ENCODE assay signal across 24 cellular contexts in the genomic region with DNA sequence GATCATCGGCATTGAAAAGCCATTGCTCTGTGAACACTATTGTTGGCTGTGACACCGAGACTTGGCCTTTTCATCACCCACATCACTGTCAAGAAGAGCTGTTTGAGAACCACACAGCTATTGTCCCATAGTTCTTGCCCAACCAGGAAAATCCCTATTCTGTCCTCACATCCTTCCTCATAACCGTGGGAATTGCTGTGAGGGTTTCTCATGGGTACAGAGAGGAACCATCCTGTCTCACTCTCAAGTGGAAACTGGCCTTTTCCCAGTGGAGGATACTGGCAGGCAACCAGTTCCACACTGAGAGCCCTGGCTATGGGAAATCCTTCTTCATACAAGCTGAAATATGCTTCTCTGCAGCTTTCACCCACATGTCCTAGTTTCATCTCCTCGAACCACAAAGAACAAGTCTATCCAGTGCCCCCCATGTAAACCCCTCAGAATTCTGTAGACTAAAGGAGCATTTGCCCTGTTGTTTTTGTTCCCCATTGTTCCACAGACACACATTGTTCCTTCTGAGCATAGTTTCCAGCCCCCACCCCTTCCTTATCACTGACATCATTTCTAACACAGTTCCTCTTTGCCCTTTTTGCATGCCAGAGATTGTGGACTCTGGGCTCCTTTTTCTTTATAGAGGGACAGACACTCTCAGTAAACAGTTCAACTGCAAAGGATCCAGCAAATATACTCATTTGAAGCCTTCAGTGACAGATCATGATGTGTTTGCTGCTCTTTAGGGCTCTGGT. TPM values are rescaled to one million over a fixed set of nuclear protein-coding genes. Genes with fewer than 3 reads are reported as not detected.
A peak's percentile ranks its signal among the peaks of the same experiment; 100 is the strongest.
DNase-seq lines count a peak whose midpoint lies in the region; ATAC-seq and TF ChIP-seq lines count a peak whose summit lies in the region.
"Had no signal": no experiment of that assay in that cellular context is flagged by ENCODE, and none has a peak within 500 bp of the region (broad histone marks: within the 10 kb centered on the region; RNA-seq: fewer than 3 reads in every experiment).

No MANE protein-coding gene starts in this region.

- WGBS in mammary epithelial cell (ENCODE audit: low coverage, missing lambda C conversion rate): 22% methylated on average over 4 of the region's 4 CpGs

- no peaks in the 10 kb centered on the region for H3K36me3 Mint-ChIP-seq in natural killer cell
- H3K36me3 Mint-ChIP-seq: activated CD4-positive, alpha-beta memory T cell treated with anti-CD3 and anti-CD28 coated beads for 36 hours had no signal

- H3K4me3 ChIP-seq in mammary epithelial cell (replicated peaks in 1 of 3; ENCODE audit: insufficient read depth in 1 of 3, low read depth in 2 of 3, low read length in 3 of 3) (no peak overlapping the region), left ventricle myocardium inferior (no peak overlapping the region), parathyroid adenoma (ENCODE audit: low read depth, low read length) (no peak overlapping the region), MG63 (no peak overlapping the region)
- H3K4me3 ChIP-seq: GM23338, sigmoid colon, SK-N-MC, tibial artery had no signal

- H3K27ac ChIP-seq in mammary epithelial cell (ENCODE audit: insufficient read depth, low read depth, low read length): no peak overlapping the region
- H3K27ac ChIP-seq in left ventricle myocardium inferior (replicated peaks): peak overlapping the region; percentile 84
- peak overlapping the region; percentile 33 for H3K27ac ChIP-seq in parathyroid adenoma
- H3K27ac ChIP-seq: SK-N-MC, tibial artery had no signal

- H3K27ac Mint-ChIP-seq in natural killer cell: no peak overlapping the region
- H3K27ac Mint-ChIP-seq: activated CD4-positive, alpha-beta memory T cell treated with anti-CD3 and anti-CD28 coated beads for 36 hours; CD4-positive, alpha-beta T cell; GM23338; nephron had no signal

- peaks cover 0 to 8% of the 10 kb centered on the region in 2 donors for H3K27me3 Mint-ChIP-seq in natural killer cell (ENCODE audit: low read depth in 2 of 2)
- H3K27me3 Mint-ChIP-seq: activated CD4-positive, alpha-beta memory T cell treated with anti-CD3 and anti-CD28 coated beads for 36 hours had no signal

- H3K4me1 ChIP-seq in mammary epithelial cell (ENCODE audit: insufficient read depth, low read length) (no peaks in the 10 kb centered on the region), left ventricle myocardium inferior (peaks cover 17% of the 10 kb centered on the region), parathyroid adenoma (no peaks in the 10 kb centered on the region)
- H3K4me1 ChIP-seq: tibial artery had no signal

- dilution Hi-C loops in mammary epithelial cell (cut with HindIII; ENCODE audit: low sequenced_read_pairs): no loop called here

- no peak for ATAC-seq in HG03196 (IDR thresholded peaks at IDR 0.05; ENCODE audit: unreplicated experiment)
- no peak for ATAC-seq in natural killer cell
- ATAC-seq: GM23338, PC-3 had no signal

- H3K9me3 Mint-ChIP-seq in natural killer cell: peaks cover 0 to 3% of the 10 kb centered on the region in 2 donors
- H3K9me3 Mint-ChIP-seq: activated CD4-positive, alpha-beta memory T cell treated with anti-CD3 and anti-CD28 coated beads for 36 hours; GM23338; nephron had no signal

- in situ Hi-C loops in mammary epithelial cell (cut with MboI; ENCODE audit: low sequenced_read_pairs in 2 of 2): no loop called here

- BruUV-seq in mammary epithelial cell (replicated peaks; lab: Mats Ljungman, UMichigan): no TSS peak

- intact Hi-C loops in mammary epithelial cell (cut with micrococcal nuclease) (no loop called here), left ventricle myocardium inferior (cut with micrococcal nuclease) (no loop called here), natural killer cell (cut with micrococcal nuclease) (no loop called here)

- H3K9ac ChIP-seq in mammary epithelial cell (ENCODE audit: insufficient read depth, low read length) (no peak overlapping the region), parathyroid adenoma (no peak overlapping the region)

- no peaks in the 10 kb centered on the region for H4K20me1 ChIP-seq in mammary epithelial cell (ENCODE audit: insufficient read depth, low read length)

- CTCF ChIA-PET in mammary epithelial cell (lab: Charles Lee; ENCODE audit: low non-redundant PET): no interaction called here

- H3K79me2 ChIP-seq in mammary epithelial cell (ENCODE audit: insufficient read depth, low read length) (no peaks in the 10 kb centered on the region), parathyroid adenoma (no peaks in the 10 kb centered on the region)

- no peaks in the 10 kb centered on the region for H3K27me3 ChIP-seq in mammary epithelial cell (ENCODE audit: insufficient read depth, low read length)
- no peaks in the 10 kb centered on the region for H3K27me3 ChIP-seq in left ventricle myocardium inferior (ENCODE audit: low read depth)
- H3K27me3 ChIP-seq in parathyroid adenoma (ENCODE audit: control insufficient read depth, insufficient read depth, low read length): no peaks in the 10 kb centered on the region
- peaks cover 3% of the 10 kb centered on the region; the same call in 1 of the 2 replicates for H3K27me3 ChIP-seq in MG63
- H3K27me3 ChIP-seq: sigmoid colon, tibial artery had no signal

- TF ChIP-seq CTCF in mammary epithelial cell (conservative IDR thresholded peaks at IDR 0.05 in 1 of 2, IDR thresholded peaks at IDR 0.05 in 1 of 2; ENCODE audit: extremely low read depth in 1 of 2, insufficient read depth in 1 of 2, low read depth in 1 of 2, low read length in 2 of 2) (no peak), left ventricle myocardium inferior (IDR thresholded peaks at IDR 0.05; ENCODE audit: borderline replicate concordance) (no peak), parathyroid adenoma (IDR thresholded peaks at IDR 0.05) (no peak), natural killer cell (IDR thresholded peaks at IDR 0.05) (no peak)

- no peak overlapping the region for H3K4me3 Mint-ChIP-seq in natural killer cell
- H3K4me3 Mint-ChIP-seq: activated CD4-positive, alpha-beta memory T cell treated with anti-CD3 and anti-CD28 coated beads for 36 hours; CD4-positive, alpha-beta T cell; GM23338; nephron had no signal

- DNase-seq in Ammon's horn (ENCODE audit: low spot score) (peak; percentile 23), mammary epithelial cell (peak; percentile 54), left ventricle myocardium inferior (no peak), MG63 (no peak), hypothalamus (lab: John Stamatoyannopoulos, UW) (no peak), natural killer cell (no peak)
- DNase-seq: activated CD4-positive, alpha-beta memory T cell treated with anti-CD3 and anti-CD28 coated beads for 36 hours; CD4-positive, alpha-beta T cell; hippocampal formation; MM.1S; NCI-H2029 treated with DMSO at 0.1 percent for 48 hours; NCI-H510A treated with DMSO at 0.1 percent for 48 hours; PC-3; sigmoid colon; stimulated activated CD4-positive, alpha-beta T cell treated with anti-CD3 and anti-CD28 coated beads, Interleukin-2, amount 100 ng/mL, for 48 hours; stimulated activated CD8-positive, alpha-beta memory T cell treated with anti-CD3 and anti-CD28 coated beads, Interleukin-4, amount 100 ng/mL, for 48 hours; tibial artery had no signal

- no peaks in the 10 kb centered on the region for H3K4me1 Mint-ChIP-seq in natural killer cell
- H3K4me1 Mint-ChIP-seq: GM23338, nephron had no signal

- H3K9me3 ChIP-seq in mammary epithelial cell (replicated peaks; ENCODE audit: insufficient read depth, low read length): no peaks in the 10 kb centered on the region
- no peaks in the 10 kb centered on the region for H3K9me3 ChIP-seq in left ventricle myocardium inferior (replicated peaks)
- H3K9me3 ChIP-seq in parathyroid adenoma (ENCODE audit: control insufficient read depth, low read length): no peaks in the 10 kb centered on the region
- H3K9me3 ChIP-seq in MG63: no peaks in the 10 kb centered on the region
- H3K9me3 ChIP-seq: sigmoid colon, tibial artery had no signal

- H2AFZ ChIP-seq in mammary epithelial cell (ENCODE audit: low read depth, low read length) (peak overlapping the region; percentile 47), parathyroid adenoma (no peak overlapping the region)
- H2AFZ ChIP-seq: GM23338 had no signal

- H3K36me3 ChIP-seq in mammary epithelial cell (ENCODE audit: insufficient read depth, low read length) (no peaks in the 10 kb centered on the region), left ventricle myocardium inferior (no peaks in the 10 kb centered on the region), parathyroid adenoma (ENCODE audit: control insufficient read depth, insufficient read depth, low read length) (no peaks in the 10 kb centered on the region), MG63 (no peaks in the 10 kb centered on the region)
- H3K36me3 ChIP-seq: sigmoid colon, tibial artery had no signal

- H3K4me2 ChIP-seq in mammary epithelial cell (ENCODE audit: insufficient read depth, low read depth, low read length) (no peak overlapping the region), parathyroid adenoma (ENCODE audit: low read length) (no peak overlapping the region)
- H3K4me2 ChIP-seq: GM23338 had no signal

RNA-seq across cellular contexts. Expression of a gene that starts 57.8 kb away (rescaled TPM):
- total RNA-seq in mammary epithelial cell (10 to 100 TPM in 1 of 2 donors, 1 to 10 TPM in 1; 1.0 to 17.8 TPM), left ventricle myocardium inferior (12.0 TPM), natural killer cell (not detected)
- 3.0 TPM for polyA plus RNA-seq in mammary epithelial cell
- polyA minus RNA-seq in mammary epithelial cell: not detected
- total RNA-seq in MG63 (2014; rRNA removed; shearing (Covaris generic); ENCODE audit: low replicate concordance): 6.0 TPM in 1 of 2 replicates, not detected in the other
- total RNA-seq: A673; activated CD4-positive, alpha-beta memory T cell treated with anti-CD3 and anti-CD28 coated beads for 36 hours; CD4-positive, alpha-beta T cell; cerebellum; GM23338; sigmoid colon had no signal
- polyA plus RNA-seq: sigmoid colon had no signal

Comparison
In these comparisons a context has a peak if more than half of its experiments do, and no peak if none do; other contexts are left out.
1. DNase-seq: peak in Ammon's horn (single experiment) and mammary epithelial cell (single experiment); none in left ventricle myocardium inferior (single experiment), MG63 (single experiment), hypothalamus (0 of 51) and natural killer cell (single experiment).